8 cellular contexts compared by ENCODE assay signal in genomic region chr5:127878174-127878750, GRCh38.
A peak's percentile ranks its signal among the peaks of the same experiment; 100 is the strongest.
DNase-seq lines count a peak whose midpoint lies in the region; ATAC-seq and TF ChIP-seq lines count a peak whose summit lies in the region.

No MANE protein-coding gene starts in this region.

- H3K36me3 ChIP-seq in OCI-LY3 (replicated peaks; ENCODE audit: low read depth, low read length), result no peaks in the 10 kb centered on the region

- no peak overlapping the region for H3K9ac ChIP-seq in OCI-LY3 (ENCODE audit: low read length)

- peaks cover 18% of the 10 kb centered on the region for H3K4me1 ChIP-seq in OCI-LY3 (ENCODE audit: low read length)

- H3K27me3 Mint-ChIP-seq in osteocyte (ENCODE audit: unreplicated experiment), result no peaks in the 10 kb centered on the region

- no peak overlapping the region for H3K4me2 ChIP-seq in OCI-LY3 (ENCODE audit: low read length)

- no peak overlapping the region for H3K27ac Mint-ChIP-seq in osteocyte (ENCODE audit: unreplicated experiment)

- H3K9me3 Mint-ChIP-seq in osteocyte (ENCODE audit: unreplicated experiment), result no peaks in the 10 kb centered on the region

- H3K4me1 Mint-ChIP-seq in osteocyte (ENCODE audit: unreplicated experiment), result peaks cover 3% of the 10 kb centered on the region

- H3K79me2 ChIP-seq in OCI-LY3 (ENCODE audit: low read length), result no peaks in the 10 kb centered on the region

- H4K20me1 ChIP-seq in OCI-LY3 (ENCODE audit: insufficient read depth, low read length), result no peaks in the 10 kb centered on the region

- POLR2A ChIA-PET in HEK293T (lab: Yijun Ruan, JAX), result interaction anchor here (1.4 to 1.5 kb wide), 2 partner anchors 204 to 206 kb away, joined by 3 read pairs; no protein-coding TSS in a partner anchor

- no peak for ATAC-seq in GM19324 (IDR thresholded peaks at IDR 0.05; ENCODE audit: low FRiP score, unreplicated experiment)
- no peak for ATAC-seq in GM21381 (IDR thresholded peaks at IDR 0.05; ENCODE audit: unreplicated experiment)

- no peak overlapping the region for H2AFZ ChIP-seq in OCI-LY3 (ENCODE audit: low read depth, low read length)

- peak; percentile 43 for TF ChIP-seq CTCF in OCI-LY3 (IDR thresholded peaks at IDR 0.05; ENCODE audit: low read depth, low read length)
- TF ChIP-seq CTCF in epithelial cell of proximal tubule (conservative IDR thresholded peaks at IDR 0.05; ENCODE audit: low read depth, low read length), result peak; percentile 74
- peak; percentile 66 for TF ChIP-seq CTCF in osteocyte (IDR thresholded peaks at IDR 0.05)

- CTCF ChIA-PET in HEK293T (lab: Yijun Ruan, JAX), result interaction anchor here (0.6 to 3.6 kb wide), 13 partner anchors 11 to 359 kb away, joined by 3 to 20 read pairs (median 3); no protein-coding TSS in a partner anchor

- no peak overlapping the region for H3K4me3 Mint-ChIP-seq in osteocyte (ENCODE audit: unreplicated experiment)

- no peaks in the 10 kb centered on the region for H3K27me3 ChIP-seq in OCI-LY3 (ENCODE audit: low read depth, low read length)

- H3K27ac ChIP-seq in OCI-LY3 (ENCODE audit: low read length), result no peak overlapping the region

- no peaks in the 10 kb centered on the region for H3K36me3 Mint-ChIP-seq in osteocyte (ENCODE audit: unreplicated experiment)

- peak; percentile 81 for DNase-seq in D341Med (ENCODE audit: low spot score)
- DNase-seq in HEK293T (ENCODE audit: extremely low spot score), result peak; percentile 67
- DNase-seq in epithelial cell of proximal tubule (ENCODE audit: low read depth), result no peak
- DNase-seq in osteocyte (ENCODE audit: extremely low spot score, unreplicated experiment), result no peak
- no peak for DNase-seq in activated T-cell treated with anti-CD3 and anti-CD28 coated beads for 4 hours

- H3K4me3 ChIP-seq in OCI-LY3 (ENCODE audit: low read length) (no peak overlapping the region), epithelial cell of proximal tubule (ENCODE audit: low read depth, low read length) (no peak overlapping the region)

- no peaks in the 10 kb centered on the region for H3K9me3 ChIP-seq in OCI-LY3 (ENCODE audit: insufficient read depth, low read length)

TF ChIP-seq in HEK293T, 16 proteins besides CTCF, POLR2A, EP300 and RAD21:
- TF ChIP-seq ZNF384 (IDR thresholded peaks at IDR 0.05) (no peak), L3MBTL2 (conservative IDR thresholded peaks at IDR 0.05) (no peak), FOXA1 (IDR thresholded peaks at IDR 0.05) (no peak), TARDBP (IDR thresholded peaks at IDR 0.05) (no peak), FOXM1 (IDR thresholded peaks at IDR 0.05; ENCODE audit: borderline replicate concordance) (no peak), FOXK2 (IDR thresholded peaks at IDR 0.05) (no peak), ARNT (IDR thresholded peaks at IDR 0.05) (no peak), LEF1 (IDR thresholded peaks at IDR 0.05; ENCODE audit: borderline replicate concordance) (no peak), SP1 (IDR thresholded peaks at IDR 0.05) (no peak), NFRKB (IDR thresholded peaks at IDR 0.05) (no peak), ELF4 (IDR thresholded peaks at IDR 0.05) (no peak), PKNOX1 (IDR thresholded peaks at IDR 0.05) (no peak), SUZ12 (IDR thresholded peaks at IDR 0.05) (no peak), HDGF (IDR thresholded peaks at IDR 0.05; ENCODE audit: borderline replicate concordance) (no peak), CTBP1 (IDR thresholded peaks at IDR 0.05; ENCODE audit: borderline replicate concordance) (no peak), BHLHE40 (IDR thresholded peaks at IDR 0.05; ENCODE audit: borderline replicate concordance) (no peak)
TF ChIP-seq in HEK293T: peak in this region for 0.

Comparison
In these comparisons a context has a peak if more than half of its experiments do, and no peak if none do; other contexts are left out.
1. DNase-seq: peak in D341Med (single experiment) and HEK293T (single experiment); none in epithelial cell of proximal tubule (single experiment), osteocyte (single experiment) and activated T-cell treated with anti-CD3 and anti-CD28 coated beads for 4 hours (single experiment).
2. Peak in every context shown above with its lines, with median percentiles within 50 percentile points of each other: CTCF ChIP-seq.